Comparison of ENCODE assay signal across 28 cellular contexts in genomic region chr13:39296193-39296592, GRCh38.
"Had no signal": no experiment of that assay in that cellular context is flagged by ENCODE, and none has a peak within 500 bp of the region (broad histone marks: within the 10 kb centered on the region; RNA-seq: fewer than 3 reads in every experiment).

No MANE protein-coding gene starts in this region.

- H3K36me3 ChIP-seq: colonic mucosa, esophagus muscularis mucosa, esophagus squamous epithelium, gastrocnemius medialis, gastroesophageal sphincter, heart left ventricle, heart right ventricle had no signal

- H3K4me3 ChIP-seq: colonic mucosa, coronary artery, dorsolateral prefrontal cortex, esophagus muscularis mucosa, esophagus squamous epithelium, gastrocnemius medialis, gastroesophageal sphincter, heart left ventricle, heart right ventricle had no signal

- DNase-seq: colonic mucosa; cortex of kidney; dermis blood vessel endothelial cell; dorsolateral prefrontal cortex; effector CD4-positive, alpha-beta T cell; effector CD8-positive, alpha-beta T cell; effector memory CD4-positive, alpha-beta T cell; effector memory CD8-positive, alpha-beta T cell; endodermal cell; erythroblast; esophagus squamous epithelium; foreskin fibroblast; foreskin keratinocyte; foreskin melanocyte; gastrocnemius medialis; glutamatergic neuron; head of caudate nucleus; heart left ventricle; heart right ventricle had no signal

- H3K27ac ChIP-seq: colonic mucosa, coronary artery, dorsolateral prefrontal cortex, epithelial cell of prostate, foreskin keratinocyte, heart left ventricle, heart right ventricle had no signal

- H3K4me1 ChIP-seq: colonic mucosa, esophagus muscularis mucosa, esophagus squamous epithelium, foreskin keratinocyte, gastrocnemius medialis, gastroesophageal sphincter had no signal

- H3K9me3 ChIP-seq: colonic mucosa, gastrocnemius medialis, gastroesophageal sphincter had no signal

- ATAC-seq: effector memory CD8-positive, alpha-beta T cell; esophagus mucosa; foreskin keratinocyte; gastrocnemius medialis; gastroesophageal sphincter; heart left ventricle; heart right ventricle had no signal

- FAIRE-seq: colon, endometrium, endothelial cell of umbilical vein, frontal cortex had no signal

- H3K27me3 ChIP-seq: colonic mucosa, dorsolateral prefrontal cortex, esophagus muscularis mucosa, esophagus squamous epithelium, gastrocnemius medialis, gastroesophageal sphincter, heart left ventricle, heart right ventricle had no signal
